In the genomic region with DNA sequence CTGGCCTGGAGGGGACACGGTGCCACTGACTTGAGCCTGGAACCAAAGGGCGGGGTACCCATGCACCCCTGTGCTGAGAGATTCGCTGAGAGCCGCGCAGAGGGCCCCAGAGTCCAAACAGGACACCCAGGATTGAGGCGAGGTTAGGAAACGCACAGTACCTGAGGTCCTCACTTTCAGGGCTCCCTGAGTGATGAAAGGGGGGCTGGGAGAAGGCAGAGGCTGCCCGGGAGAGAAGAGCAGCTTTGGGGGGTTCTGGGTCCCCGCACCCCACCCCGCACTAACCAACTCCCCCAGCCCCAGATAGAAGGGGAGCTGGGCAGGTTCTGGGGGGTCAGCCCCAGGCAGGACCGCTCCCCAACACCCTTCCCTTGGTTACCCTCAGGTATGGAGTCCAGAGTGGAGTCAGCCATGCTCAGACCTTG, we compare ENCODE assay signal across 8 cellular contexts. TPM values are rescaled to one million over a fixed set of nuclear protein-coding genes. Genes with fewer than 3 reads are reported as not detected.
DNase-seq lines count a peak whose midpoint lies in the region; ATAC-seq lines count a peak whose summit lies in the region.

No MANE protein-coding gene starts in this region.

- in situ Hi-C loops in G401 (cut with HindIII; ENCODE audit: low sequenced_read_pairs) = no loop called here

- H3K36me3 ChIP-seq in rectal smooth muscle tissue (ENCODE audit: control insufficient read depth, insufficient read depth, low read length) = no peaks in the 10 kb centered on the region

- ATAC-seq in GM18907 (IDR thresholded peaks at IDR 0.05; ENCODE audit: unreplicated experiment) (peak; percentile 14), HG03571 (IDR thresholded peaks at IDR 0.05; ENCODE audit: unreplicated experiment) (peak; percentile 1), left lobe of liver (no peak), HG02870 (IDR thresholded peaks at IDR 0.05; ENCODE audit: unreplicated experiment) (no peak)

- H3K27ac Mint-ChIP-seq in dendritic cell treated with granulocyte-macrophage colony-stimulating factor and Interleukin-4, amounts not matched to agents 40 ng/mL and 50 ng/mL, for 4 days = peak overlapping the region; percentile 93

- no peak for DNase-seq in left lobe of liver (ENCODE audit: low spot score)
- no peak for DNase-seq in NCI-H1092 treated with DMSO at 0.1 percent for 48 hours (lab: John Stamatoyannopoulos, UW)
- DNase-seq in G401 (ENCODE audit: low spot score) = no peak

- H3K4me1 ChIP-seq in rectal smooth muscle tissue (ENCODE audit: control insufficient read depth, insufficient read depth, low read length) = no peaks in the 10 kb centered on the region

- no peak overlapping the region for H3K9ac ChIP-seq in rectal smooth muscle tissue (ENCODE audit: low read length)

- H3K4me1 Mint-ChIP-seq in dendritic cell treated with granulocyte-macrophage colony-stimulating factor and Interleukin-4, amounts not matched to agents 40 ng/mL and 50 ng/mL, for 4 days (ENCODE audit: low read depth) = peaks cover 38% of the 10 kb centered on the region

- intact Hi-C loops in dendritic cell treated with granulocyte-macrophage colony-stimulating factor and Interleukin-4, amounts not matched to agents 40 ng/mL and 50 ng/mL, for 4 days (cut with micrococcal nuclease) = loop anchor here (2.0 kb wide), 2 partner anchors 31 to 69 kb away; a partner anchor contains a TSS

- peak overlapping the region; percentile 71 for H3K4me3 ChIP-seq in rectal smooth muscle tissue (ENCODE audit: low read length)

- H3K4me3 Mint-ChIP-seq in dendritic cell treated with granulocyte-macrophage colony-stimulating factor and Interleukin-4, amounts not matched to agents 40 ng/mL and 50 ng/mL, for 4 days = peak overlapping the region; percentile 26

- H3K27me3 Mint-ChIP-seq in dendritic cell treated with granulocyte-macrophage colony-stimulating factor and Interleukin-4, amounts not matched to agents 40 ng/mL and 50 ng/mL, for 4 days = peaks cover 17% of the 10 kb centered on the region

- no peaks in the 10 kb centered on the region for H3K36me3 Mint-ChIP-seq in dendritic cell treated with granulocyte-macrophage colony-stimulating factor and Interleukin-4, amounts not matched to agents 40 ng/mL and 50 ng/mL, for 4 days (ENCODE audit: low read depth)

- H3K27ac ChIP-seq in rectal smooth muscle tissue (ENCODE audit: low read depth, low read length) = peak overlapping the region; percentile 68

- no peaks in the 10 kb centered on the region for H3K9me3 Mint-ChIP-seq in dendritic cell treated with granulocyte-macrophage colony-stimulating factor and Interleukin-4, amounts not matched to agents 40 ng/mL and 50 ng/mL, for 4 days

- no peaks in the 10 kb centered on the region for H3K27me3 ChIP-seq in rectal smooth muscle tissue (ENCODE audit: control insufficient read depth, insufficient read depth, low read length)

RNA-seq across cellular contexts. Expression of a gene that starts 14.5 kb away (rescaled TPM):
- total RNA-seq in left lobe of liver = 14.5 TPM
- total RNA-seq in G401 (2014; rRNA removed; shearing (Covaris generic)) = 19.9 and 30.6 TPM in 2 replicates

Comparison
In these comparisons a context has a peak if more than half of its experiments do, and no peak if none do; other contexts are left out.
1. ATAC-seq: peak in GM18907 (single experiment) and HG03571 (single experiment); none in left lobe of liver (single experiment) and HG02870 (single experiment).